Comparison of ENCODE assay signal across 15 cellular contexts in genomic region chr2:120619579-120619978, GRCh38.
"Had no signal": no experiment of that assay in that cellular context is flagged by ENCODE, and none has a peak within 500 bp of the region (broad histone marks: within the 10 kb centered on the region; RNA-seq: fewer than 3 reads in every experiment).

No MANE protein-coding gene starts in this region.

- H3K9me3 ChIP-seq: ascending aorta, colonic mucosa, tibial artery, vagina had no signal

- H3K4me3 Mint-ChIP-seq: activated CD8-positive, alpha-beta memory T cell treated with anti-CD3 and anti-CD28 coated beads, Interleukin-2, amount 10 ng/mL, durations not matched to agents 7 days and 5 days; activated naive CD8-positive, alpha-beta T cell treated with anti-CD3 and anti-CD28 coated beads, Interleukin-2, amount 10 ng/mL, durations not matched to agents 7 days and 5 days; activated T-cell treated with anti-CD3 and anti-CD28 coated beads, Interleukin-2, amount 50 U/mL, for 4 hours; nephron had no signal

- H3K4me1 ChIP-seq: colonic mucosa had no signal

- H3K27ac Mint-ChIP-seq: activated CD8-positive, alpha-beta memory T cell treated with anti-CD3 and anti-CD28 coated beads, Interleukin-2, amount 10 ng/mL, durations not matched to agents 7 days and 5 days; activated naive CD8-positive, alpha-beta T cell treated with anti-CD3 and anti-CD28 coated beads, Interleukin-2, amount 10 ng/mL, durations not matched to agents 7 days and 5 days; nephron had no signal

- H3K9me3 Mint-ChIP-seq: activated T-cell treated with anti-CD3 and anti-CD28 coated beads, Interleukin-2, amount 50 U/mL, for 4 hours had no signal

- H3K36me3 Mint-ChIP-seq: activated CD8-positive, alpha-beta memory T cell treated with anti-CD3 and anti-CD28 coated beads, Interleukin-2, amount 10 ng/mL, durations not matched to agents 7 days and 5 days; activated naive CD8-positive, alpha-beta T cell treated with anti-CD3 and anti-CD28 coated beads, Interleukin-2, amount 10 ng/mL, durations not matched to agents 7 days and 5 days had no signal

- H3K27me3 Mint-ChIP-seq: activated CD8-positive, alpha-beta memory T cell treated with anti-CD3 and anti-CD28 coated beads, Interleukin-2, amount 10 ng/mL, durations not matched to agents 7 days and 5 days had no signal

- H3K27ac ChIP-seq: ascending aorta, colonic mucosa, tibial artery, vagina had no signal

- H3K36me3 ChIP-seq: ascending aorta, colonic mucosa, tibial artery, vagina had no signal

- H3K4me3 ChIP-seq: ascending aorta, colonic mucosa, tibial artery, vagina had no signal

- FAIRE-seq: endothelial cell of umbilical vein had no signal

- H3K27me3 ChIP-seq: ascending aorta, colonic mucosa, tibial artery, vagina had no signal

- ATAC-seq: activated CD8-positive, alpha-beta memory T cell treated with anti-CD3 and anti-CD28 coated beads, Interleukin-2, amount 10 ng/mL, durations not matched to agents 7 days and 5 days; activated T-cell treated with anti-CD3 and anti-CD28 coated beads, Interleukin-2, amount 50 U/mL, for 4 hours had no signal

- H3K4me1 Mint-ChIP-seq: activated CD8-positive, alpha-beta memory T cell treated with anti-CD3 and anti-CD28 coated beads, Interleukin-2, amount 10 ng/mL, durations not matched to agents 7 days and 5 days; activated naive CD8-positive, alpha-beta T cell treated with anti-CD3 and anti-CD28 coated beads, Interleukin-2, amount 10 ng/mL, durations not matched to agents 7 days and 5 days; nephron had no signal

- DNase-seq: activated CD4-positive, alpha-beta T cell treated with anti-CD3 and anti-CD28 coated beads, Interleukin-2, amount 50 U/mL, for 4 hours; activated CD4-positive, CD25-positive, alpha-beta regulatory T cell treated with anti-CD3 and anti-CD28 coated beads, Interleukin-2, amount 50 U/mL, for 72 hours; activated CD8-positive, alpha-beta memory T cell treated with anti-CD3 and anti-CD28 coated beads, Interleukin-2, amount 10 ng/mL, durations not matched to agents 7 days and 5 days; activated naive CD8-positive, alpha-beta T cell treated with anti-CD3 and anti-CD28 coated beads, Interleukin-2, amount 10 ng/mL, durations not matched to agents 7 days and 5 days; activated T-cell treated with anti-CD3 and anti-CD28 coated beads, Interleukin-2, amount 50 U/mL, for 4 hours; caudate nucleus; colonic mucosa; effector CD4-positive, alpha-beta T cell; occipital lobe; T-helper 9 cell; tibial artery had no signal
